In genomic region chr9:126338945-126339344, GRCh38 we compare ENCODE assay signal across 27 cellular contexts. TPM values are rescaled to one million over a fixed set of nuclear protein-coding genes. Genes with fewer than 3 reads are reported as not detected.
A peak's percentile ranks its signal among the peaks of the same experiment; 100 is the strongest.
DNase-seq lines count a peak whose midpoint lies in the region; ATAC-seq, FAIRE-seq and TF ChIP-seq lines count a peak whose summit lies in the region.
"Had no signal": no experiment of that assay in that cellular context is flagged by ENCODE, and none has a peak within 500 bp of the region (broad histone marks: within the 10 kb centered on the region; RNA-seq: fewer than 3 reads in every experiment).

No MANE protein-coding gene starts in this region.

- H3K4me1 ChIP-seq in endothelial cell of umbilical vein (ENCODE audit: control insufficient read depth, extremely low read depth, insufficient read depth, low read length) (peaks cover 14% of the 10 kb centered on the region), skeletal muscle tissue (ENCODE audit: control insufficient read depth in 3 of 3, insufficient read depth in 3 of 3, low read length in 3 of 3) (peaks cover 29 to 56% (median 43%) of the 10 kb centered on the region in 3 donors), OCI-LY7 (ENCODE audit: insufficient read depth, low read length, poor library complexity, severe bottlenecking) (no peaks in the 10 kb centered on the region)

- POLR2A ChIA-PET in endothelial cell of umbilical vein (lab: Charles Lee) = no interaction called here
- POLR2A ChIA-PET in T-cell (lab: Charles Lee) = no interaction called here
- POLR2A ChIA-PET in OCI-LY7 (lab: Charles Lee) = interaction anchor here (0.5 kb wide), 1 partner anchor 485 kb away, joined by 3 read pairs; no protein-coding TSS in a partner anchor

- H3K9ac ChIP-seq in endothelial cell of umbilical vein (replicated peaks; ENCODE audit: extremely low read depth, insufficient read depth, low read length) (no peak overlapping the region), skeletal muscle tissue (ENCODE audit: low read depth in 1 of 3, low read length in 3 of 3) (peak overlapping the region in 1 of 3 donors; percentile 4)

- H2AFZ ChIP-seq in endothelial cell of umbilical vein (ENCODE audit: low read depth, low read length) (no peak overlapping the region), OCI-LY7 (ENCODE audit: low read length) (no peak overlapping the region)

- FAIRE-seq in endothelial cell of umbilical vein (lab: Jason Lieb, UNC) = peak; percentile 4
- FAIRE-seq: small intestine had no signal

- no peak overlapping the region for H3K4me3 Mint-ChIP-seq in CD14-positive monocyte
- H3K4me3 Mint-ChIP-seq in T-cell = no peak overlapping the region
- H3K4me3 Mint-ChIP-seq: activated CD8-positive, alpha-beta memory T cell treated with anti-CD3 and anti-CD28 coated beads, Interleukin-2, amount 10 ng/mL, durations not matched to agents 7 days and 5 days; activated T-cell treated with anti-CD3 and anti-CD28 coated beads, Interleukin-2, amount 50 U/mL, for 72 hours; effector memory CD8-positive, alpha-beta T cell; stimulated activated naive CD8-positive, alpha-beta T cell treated with anti-CD3 and anti-CD28 coated beads, Interleukin-15, amount 100 ng/mL, for 72 hours had no signal

- intact Hi-C loops in CD14-positive monocyte (cut with micrococcal nuclease) = no loop called here
- intact Hi-C loops in endothelial cell of umbilical vein (cut with micrococcal nuclease) = no loop called here
- intact Hi-C loops in OCI-LY7 (cut with micrococcal nuclease; ENCODE audit: unreplicated experiment) = no loop called here

- H4K20me1 ChIP-seq in endothelial cell of umbilical vein (replicated peaks; ENCODE audit: control insufficient read depth, extremely low read depth, insufficient read depth, low read length) (no peaks in the 10 kb centered on the region), OCI-LY7 (ENCODE audit: insufficient read depth, low read length) (no peaks in the 10 kb centered on the region)

- H3K79me2 ChIP-seq in endothelial cell of umbilical vein (ENCODE audit: control insufficient read depth, insufficient read depth, low read length) (no peaks in the 10 kb centered on the region), OCI-LY7 (ENCODE audit: insufficient read depth, low read depth, low read length) (no peaks in the 10 kb centered on the region)

- H3K27me3 Mint-ChIP-seq in CD14-positive monocyte (ENCODE audit: low read depth in 3 of 3) (peaks cover 0 to 2% (median 0%) of the 10 kb centered on the region in 3 donors), T-cell (no peaks in the 10 kb centered on the region)
- H3K27me3 Mint-ChIP-seq: activated CD8-positive, alpha-beta memory T cell treated with anti-CD3 and anti-CD28 coated beads, Interleukin-2, amount 10 ng/mL, durations not matched to agents 7 days and 5 days; effector memory CD8-positive, alpha-beta T cell; stimulated activated naive CD8-positive, alpha-beta T cell treated with anti-CD3 and anti-CD28 coated beads, Interleukin-15, amount 100 ng/mL, for 72 hours had no signal

- no TSS peak for BruUV-seq in endothelial cell of umbilical vein (replicated peaks; lab: Mats Ljungman, UMichigan)
- no TSS peak for BruUV-seq in OCI-LY7 (replicated peaks; lab: Mats Ljungman, UMichigan)

- H3K9me3 Mint-ChIP-seq in CD14-positive monocyte (peaks cover 0 to 2% (median 0%) of the 10 kb centered on the region in 7 donors), T-cell (no peaks in the 10 kb centered on the region)
- H3K9me3 Mint-ChIP-seq: activated T-cell treated with anti-CD3 and anti-CD28 coated beads, Interleukin-2, amount 50 U/mL, for 72 hours; effector memory CD8-positive, alpha-beta T cell; stimulated activated naive CD8-positive, alpha-beta T cell treated with anti-CD3 and anti-CD28 coated beads, Interleukin-15, amount 100 ng/mL, for 72 hours had no signal

- DNase-seq in CD14-positive monocyte (ENCODE audit: low spot score) (no peak), KG1 (lab: John Stamatoyannopoulos, UW) (peak; percentile 33), endothelial cell of umbilical vein (ENCODE audit: low read depth, low spot score) (no peak), T-cell (no peak), ecto neural progenitor cell (ENCODE audit: low spot score) (no peak), OCI-LY7 (ENCODE audit: low spot score) (no peak)
- DNase-seq: activated CD4-positive, alpha-beta T cell treated with anti-CD3 and anti-CD28 coated beads for 4 hours; activated CD8-positive, alpha-beta memory T cell treated with anti-CD3 and anti-CD28 coated beads, Interleukin-2, amount 10 ng/mL, durations not matched to agents 7 days and 5 days; activated naive CD4-positive, alpha-beta T cell; activated T-cell treated with anti-CD3 and anti-CD28 coated beads, Interleukin-2, amount 50 U/mL, for 72 hours; adrenal gland; effector memory CD8-positive, alpha-beta T cell; esophagus squamous epithelium; foreskin melanocyte; NCI-H1694; NCI-H2171; NCI-H524 treated with DMSO at 0.1 percent for 48 hours; nucleus accumbens; Peyer's patch; SIG-M5; small intestine; stimulated activated naive CD8-positive, alpha-beta T cell treated with anti-CD3 and anti-CD28 coated beads, Interleukin-15, amount 100 ng/mL, for 72 hours; T-helper 9 cell; trophoblast cell had no signal

- H3K27ac Mint-ChIP-seq in CD14-positive monocyte (peak overlapping the region in 5 of 7 donors; percentile 27 to 86 (median 67)), T-cell (no peak overlapping the region)
- H3K27ac Mint-ChIP-seq: activated CD8-positive, alpha-beta memory T cell treated with anti-CD3 and anti-CD28 coated beads, Interleukin-2, amount 10 ng/mL, durations not matched to agents 7 days and 5 days; activated T-cell treated with anti-CD3 and anti-CD28 coated beads, Interleukin-2, amount 50 U/mL, for 72 hours; effector memory CD8-positive, alpha-beta T cell; stimulated activated naive CD8-positive, alpha-beta T cell treated with anti-CD3 and anti-CD28 coated beads, Interleukin-15, amount 100 ng/mL, for 72 hours had no signal

- H3K36me3 Mint-ChIP-seq in CD14-positive monocyte = peaks cover 32 to 34% of the 10 kb centered on the region in 2 donors
- peaks cover 30% of the 10 kb centered on the region for H3K36me3 Mint-ChIP-seq in T-cell

- H3K4me2 ChIP-seq in endothelial cell of umbilical vein (ENCODE audit: insufficient read depth, low read length) (no peak overlapping the region), OCI-LY7 (ENCODE audit: low read length) (no peak overlapping the region)

- CTCF ChIA-PET in endothelial cell of umbilical vein (lab: Charles Lee) = interaction anchor here (3.9 kb wide), 1 partner anchor 59 kb away, joined by 29 read pairs; no protein-coding TSS in a partner anchor
- CTCF ChIA-PET in T-cell (lab: Charles Lee) = no interaction called here
- CTCF ChIA-PET in OCI-LY7 (lab: Charles Lee; ENCODE audit: unreplicated experiment) = no interaction called here

- dilution Hi-C loops in endothelial cell of umbilical vein (cut with MboI; ENCODE audit: extremely low pct_ligation_motif_present, low sequenced_read_pairs) = no loop called here

- no peaks in the 10 kb centered on the region for H3K9me3 ChIP-seq in endothelial cell of umbilical vein (replicated peaks; ENCODE audit: control insufficient read depth, insufficient read depth, low read length)
- no peaks in the 10 kb centered on the region for H3K9me3 ChIP-seq in skeletal muscle tissue (ENCODE audit: control insufficient read depth in 3 of 3, low read length in 3 of 3)
- H3K9me3 ChIP-seq in OCI-LY7 (ENCODE audit: low read length) = no peaks in the 10 kb centered on the region
- H3K9me3 ChIP-seq: adrenal gland, esophagus squamous epithelium, Peyer's patch had no signal

- H3K4me3 ChIP-seq in endothelial cell of umbilical vein (replicated peaks in 1 of 3; ENCODE audit: insufficient read depth in 1 of 3, low read depth in 1 of 3, low read length in 3 of 3) (no peak overlapping the region), skeletal muscle tissue (ENCODE audit: low read length in 3 of 3) (no peak overlapping the region), OCI-LY7 (ENCODE audit: low read depth, low read length, poor library complexity, severe bottlenecking) (no peak overlapping the region)
- H3K4me3 ChIP-seq: adrenal gland, esophagus squamous epithelium, Peyer's patch had no signal

- H3K9me2 ChIP-seq in OCI-LY7 (ENCODE audit: insufficient read depth, low read length) = no peaks in the 10 kb centered on the region

- no peak for TF ChIP-seq CTCF in CD14-positive monocyte (IDR thresholded peaks at IDR 0.05)
- TF ChIP-seq CTCF in endothelial cell of umbilical vein (IDR thresholded peaks at IDR 0.05; ENCODE audit: extremely low read depth in 1 of 2, insufficient read depth in 1 of 2, low read depth in 1 of 2, low read length in 2 of 2) = no peak
- no peak for TF ChIP-seq CTCF in OCI-LY7 (conservative IDR thresholded peaks at IDR 0.05; ENCODE audit: low read length)

- H3K27me3 ChIP-seq in endothelial cell of umbilical vein (ENCODE audit: control insufficient read depth in 2 of 2, insufficient read depth in 2 of 2, low read length in 2 of 2) (no peaks in the 10 kb centered on the region), skeletal muscle tissue (ENCODE audit: control insufficient read depth in 3 of 3, insufficient read depth in 3 of 3, low read length in 3 of 3) (no peaks in the 10 kb centered on the region)
- H3K27me3 ChIP-seq: adrenal gland, esophagus squamous epithelium, Peyer's patch had no signal

- peaks cover 2 to 9% of the 10 kb centered on the region in 2 experiments for H3K36me3 ChIP-seq in endothelial cell of umbilical vein (ENCODE audit: control insufficient read depth in 2 of 2, extremely low read depth in 1 of 2, insufficient read depth in 2 of 2, low read length in 2 of 2)
- peaks cover 7 to 27% (median 17%) of the 10 kb centered on the region in 3 donors for H3K36me3 ChIP-seq in skeletal muscle tissue (ENCODE audit: control insufficient read depth in 3 of 3, insufficient read depth in 3 of 3, low read length in 3 of 3)
- no peaks in the 10 kb centered on the region for H3K36me3 ChIP-seq in OCI-LY7 (ENCODE audit: insufficient read depth, low read length)
- H3K36me3 ChIP-seq: Peyer's patch had no signal

- H3K9me1 ChIP-seq in endothelial cell of umbilical vein (replicated peaks; ENCODE audit: control insufficient read depth, extremely low read depth, insufficient read depth, low read length) = no peaks in the 10 kb centered on the region

- H3K4me1 Mint-ChIP-seq in CD14-positive monocyte (peaks cover 55% of the 10 kb centered on the region), T-cell (peaks cover 0 to 17% (median 10%) of the 10 kb centered on the region in 3 donors)

- H3K27ac ChIP-seq in endothelial cell of umbilical vein (ENCODE audit: insufficient read depth, low read depth, low read length) (no peak overlapping the region), skeletal muscle tissue (ENCODE audit: low read depth, low read length) (peak overlapping the region; percentile 3), OCI-LY7 (ENCODE audit: low read depth, low read length, poor library complexity, severe bottlenecking) (no peak overlapping the region)
- H3K27ac ChIP-seq: esophagus squamous epithelium, Peyer's patch, VCaP had no signal

- no peak for ATAC-seq in T-cell (replicated peaks in 1 of 4)
- ATAC-seq: activated CD8-positive, alpha-beta memory T cell treated with anti-CD3 and anti-CD28 coated beads, Interleukin-2, amount 10 ng/mL, durations not matched to agents 7 days and 5 days; activated T-cell treated with anti-CD3 and anti-CD28 coated beads, Interleukin-2, amount 50 U/mL, for 72 hours; effector memory CD8-positive, alpha-beta T cell; HCT116; stimulated activated naive CD8-positive, alpha-beta T cell treated with anti-CD3 and anti-CD28 coated beads, Interleukin-15, amount 100 ng/mL, for 72 hours had no signal

- TF ChIP-seq POLR2A in endothelial cell of umbilical vein (IDR thresholded peaks at IDR 0.05; ENCODE audit: low read depth, low read length) = no peak

RNA-seq across cellular contexts. Expression of gene MVB12B, which starts 12.3 kb away (rescaled TPM):
- polyA plus RNA-seq in CD14-positive monocyte (1 to 10 TPM; 2.8 to 3.5 TPM), endothelial cell of umbilical vein (6.2 and 6.6 TPM in 2 replicates)
- total RNA-seq in endothelial cell of umbilical vein (13.2 and 17.3 TPM in 2 replicates), skeletal muscle tissue (13.0 TPM), T-cell (10 to 100 TPM in 3 of 5 donors, 1 to 10 TPM in 2; 8.2 to 25.2 (median 10.6) TPM), OCI-LY7 (2022) (0.53 and 1.3 TPM in 2 replicates)
- 7.3 and 10.1 TPM in 2 replicates for polyA plus RNA-seq in endothelial cell of umbilical vein (2011; cell fraction: cytosol; rRNA removed)
- polyA plus RNA-seq in endothelial cell of umbilical vein (2011; cell fraction: nucleus; rRNA removed) = 13.7 and 15.4 TPM in 2 replicates
- 6.0 and 6.3 TPM in 2 replicates for polyA plus RNA-seq in endothelial cell of umbilical vein (2012)
- polyA minus RNA-seq in endothelial cell of umbilical vein = 17.3 and 21.0 TPM in 2 replicates
- 1.2 TPM for polyA minus RNA-seq in endothelial cell of umbilical vein (2011; cell fraction: cytosol; rRNA and poly(A)+ RNA removed)
- 27.6 and 31.3 TPM in 2 replicates for polyA minus RNA-seq in endothelial cell of umbilical vein (2011; cell fraction: nucleus; rRNA and poly(A)+ RNA removed)
- total RNA-seq in OCI-LY7 (2014; rRNA removed; shearing (Covaris generic)) = not detected in 2 replicates

Comparison
In these comparisons a context has a peak if more than half of its experiments do, and no peak if none do; other contexts are left out.
1. H3K27ac Mint-ChIP-seq: peak in CD14-positive monocyte (5 of 7); none in T-cell (0 of 2).